9 cellular contexts compared by ENCODE assay signal in the genomic region with DNA sequence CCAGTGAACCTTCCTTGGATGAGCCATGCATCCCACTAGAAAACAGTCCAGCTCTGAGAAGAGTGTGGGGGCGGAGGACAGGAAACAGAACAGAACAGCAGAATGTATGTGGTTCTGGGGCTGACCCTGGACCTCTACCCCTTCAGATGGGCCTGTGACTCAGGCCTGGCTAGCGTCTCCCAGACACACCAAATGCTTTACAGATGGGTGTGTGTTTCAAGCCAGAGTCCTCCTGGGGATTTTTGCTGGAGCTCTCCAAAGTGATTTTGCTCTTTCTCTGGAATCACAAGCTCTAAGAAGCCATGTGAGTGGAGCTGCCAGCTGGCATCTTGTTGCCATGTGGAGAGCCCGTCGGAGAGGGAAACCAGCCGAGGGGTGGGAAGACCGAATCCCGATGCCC. TPM values are rescaled to one million over a fixed set of nuclear protein-coding genes. Genes with fewer than 3 reads are reported as not detected.
DNase-seq lines count a peak whose midpoint lies in the region; ATAC-seq, FAIRE-seq and TF ChIP-seq lines count a peak whose summit lies in the region.
"Had no signal": no experiment of that assay in that cellular context is flagged by ENCODE, and none has a peak within 500 bp of the region (broad histone marks: within the 10 kb centered on the region; RNA-seq: fewer than 3 reads in every experiment).

No MANE protein-coding gene starts in this region.

- H3K36me3 ChIP-seq in GM23248 (ENCODE audit: low read depth) (no peaks in the 10 kb centered on the region), K562 (ENCODE audit: control insufficient read depth, insufficient read depth, low read length) (no peaks in the 10 kb centered on the region)

- H3K27ac Mint-ChIP-seq in activated naive CD4-positive, alpha-beta T cell treated with anti-CD3 and anti-CD28 coated beads for 36 hours = no peak overlapping the region
- H3K27ac Mint-ChIP-seq: endodermal cell had no signal

- H3K27ac ChIP-seq in GM23248 (peak overlapping the region; percentile 70), K562 (ENCODE audit: extremely low read depth, low read depth, low read length) (no peak overlapping the region)

- 1 to 2% methylated on average over 7 of the region's 7 CpGs for WGBS in GM23248 (ENCODE audit: low coverage in 1 of 2, low lambda C conversion rate in 2 of 2, missing lambda C conversion rate in 2 of 2), 2 experiments
- 4% methylated on average over 7 of the region's 7 CpGs for WGBS in K562 (ENCODE audit: insufficient coverage, low coverage, missing lambda C conversion rate)

- POLR2A ChIA-PET in K562 (lab: Yijun Ruan, JAX) = interaction anchor here (0.6 to 2.4 kb wide), 7 partner anchors 9 to 89 kb away, joined by 3 to 9 read pairs (median 4); a partner anchor contains a TSS

- H3K4me3 Mint-ChIP-seq in activated naive CD4-positive, alpha-beta T cell treated with anti-CD3 and anti-CD28 coated beads for 36 hours = no peak overlapping the region
- H3K4me3 Mint-ChIP-seq: endodermal cell had no signal

- no peak for FAIRE-seq in K562 (lab: Jason Lieb, UNC)

- TF ChIP-seq EP300 in K562 (IDR thresholded peaks at IDR 0.05; ENCODE audit: low read length) = no peak

- H3K27me3 Mint-ChIP-seq in activated naive CD4-positive, alpha-beta T cell treated with anti-CD3 and anti-CD28 coated beads for 36 hours (ENCODE audit: low read depth) = no peaks in the 10 kb centered on the region

- H3K9ac ChIP-seq in GM23248 (peak overlapping the region; percentile 28; the same call in 1 of the 2 replicates), K562 (ENCODE audit: insufficient read depth in 1 of 2, low read depth in 2 of 2, low read length in 2 of 2) (no peak overlapping the region)

- H3K4me3 ChIP-seq in GM23248 = peak overlapping the region; percentile 46
- no peak overlapping the region for H3K4me3 ChIP-seq in K562

- no peak for TF ChIP-seq CTCF in K562 (IDR thresholded peaks at IDR 0.05 in 2 of 3, conservative IDR thresholded peaks at IDR 0.05 in 1 of 3; ENCODE audit: insufficient read depth in 2 of 3, low read depth in 1 of 3, low read length in 3 of 3)

- no peak for TF ChIP-seq POLR2A in K562 (conservative IDR thresholded peaks at IDR 0.05)

- no peak for TF ChIP-seq RAD21 in K562 (CRISPR knock-in tag; conservative IDR thresholded peaks at IDR 0.05 in 1 of 2, IDR thresholded peaks at IDR 0.05 in 1 of 2)

- H2AFZ ChIP-seq in GM23248 = no peak overlapping the region; the same call in 1 of the 2 replicates
- H2AFZ ChIP-seq in K562 (ENCODE audit: low read depth, low read length) = no peak overlapping the region

- peaks cover 26% of the 10 kb centered on the region for H3F3A ChIP-seq in GM23248 (ENCODE audit: insufficient read depth)

- H3K9me3 ChIP-seq in GM23248 (ENCODE audit: low read depth) (no peaks in the 10 kb centered on the region), K562 (replicated peaks; ENCODE audit: control insufficient read depth, insufficient read depth, low read depth, low read length) (no peaks in the 10 kb centered on the region)

- H3K79me2 ChIP-seq in GM23248 (ENCODE audit: insufficient read depth) (no peaks in the 10 kb centered on the region), K562 (ENCODE audit: control insufficient read depth, insufficient read depth, low read length) (no peaks in the 10 kb centered on the region)

- no peaks in the 10 kb centered on the region for H3K9me2 ChIP-seq in GM23248 (ENCODE audit: insufficient read depth)

- H3K9me1 ChIP-seq in K562 (ENCODE audit: control insufficient read depth, insufficient read depth, low read length) = no peaks in the 10 kb centered on the region

- H3K27me3 ChIP-seq in GM23248 (replicated peaks; ENCODE audit: insufficient read depth) = no peaks in the 10 kb centered on the region
- peaks cover 15 to 18% of the 10 kb centered on the region in 2 experiments; a peak in 4 of 5 replicates for H3K27me3 ChIP-seq in K562 (ENCODE audit: control insufficient read depth in 2 of 2, insufficient read depth in 2 of 2, low read length in 2 of 2)

- H3K36me3 Mint-ChIP-seq in activated naive CD4-positive, alpha-beta T cell treated with anti-CD3 and anti-CD28 coated beads for 36 hours (ENCODE audit: low read depth) = peaks cover 4% of the 10 kb centered on the region

- ATAC-seq in K562 (0 out of 3 replicates have a peak, but pooled peaks have one; percentile 15), HG02571 (IDR thresholded peaks at IDR 0.05; ENCODE audit: unreplicated experiment) (no peak), HG03439 (IDR thresholded peaks at IDR 0.05; ENCODE audit: unreplicated experiment) (no peak)

- in situ Hi-C loops in GM23248 (cut with MboI) = no loop called here
- in situ Hi-C loops in K562 (cut with MboI) = no loop called here

- CTCF ChIA-PET in K562 (lab: Yijun Ruan, JAX; ENCODE audit: low intra/inter-chr PET ratio) = no interaction called here
- CTCF ChIA-PET in activated naive CD4-positive, alpha-beta T cell treated with anti-CD3 and anti-CD28 coated beads for 36 hours (lab: Charles Lee) = interaction anchor here (0.6 to 1.1 kb wide), 2 partner anchors 10 to 27 kb away, joined by 3 to 7 read pairs; no protein-coding TSS in a partner anchor

- intact Hi-C loops in K562 (cut with micrococcal nuclease) = no loop called here
- intact Hi-C loops in activated naive CD4-positive, alpha-beta T cell treated with anti-CD3 and anti-CD28 coated beads for 36 hours (cut with micrococcal nuclease) = no loop called here

- H4K20me1 ChIP-seq in GM23248 (ENCODE audit: insufficient read depth) = no peaks in the 10 kb centered on the region
- H4K20me1 ChIP-seq in K562 (replicated peaks; ENCODE audit: control insufficient read depth, insufficient read depth, low read length) = peaks cover 6% of the 10 kb centered on the region

- BruUV-seq in K562 (replicated peaks; lab: Mats Ljungman, UMichigan) = no TSS peak

- H3K4me2 ChIP-seq in GM23248 (ENCODE audit: unreplicated experiment) (peak overlapping the region; percentile 76), K562 (ENCODE audit: insufficient read depth, low read length) (no peak overlapping the region)

- no peaks in the 10 kb centered on the region for H3K4me1 Mint-ChIP-seq in activated naive CD4-positive, alpha-beta T cell treated with anti-CD3 and anti-CD28 coated beads for 36 hours (ENCODE audit: low read depth)

- peak; percentile 96 for DNase-seq in GM23248
- DNase-seq in K562 (ENCODE audit: extremely low read depth in 1 of 4, low spot score in 3 of 4) = peak in 1 of 4 experiments; percentile 37
- peak; percentile 93 for DNase-seq in hepatic stellate cell (ENCODE audit: low spot score)
- DNase-seq in stromal cell of bone marrow (ENCODE audit: low read depth) = peak; percentile 98
- DNase-seq in midbrain (lab: John Stamatoyannopoulos, UW) = no peak
- DNase-seq in activated naive CD4-positive, alpha-beta T cell treated with anti-CD3 and anti-CD28 coated beads for 36 hours = no peak

- H3K4me1 ChIP-seq in GM23248 (ENCODE audit: insufficient read depth) (peaks cover 31% of the 10 kb centered on the region), K562 (replicated peaks in 1 of 2; ENCODE audit: control insufficient read depth in 2 of 2, insufficient read depth in 2 of 2, low read length in 2 of 2) (peaks cover 4 to 15% of the 10 kb centered on the region in 2 experiments; a peak in 4 of 5 replicates)

- H3K9me3 Mint-ChIP-seq in activated naive CD4-positive, alpha-beta T cell treated with anti-CD3 and anti-CD28 coated beads for 36 hours = no peaks in the 10 kb centered on the region
- H3K9me3 Mint-ChIP-seq: endodermal cell had no signal

RNA-seq across cellular contexts. Expression of a gene that starts 13.2 kb away (rescaled TPM):
- total RNA-seq in GM23248 (2014; rRNA removed; shearing (Covaris generic)) = 0.11 TPM in 1 of 2 replicates, not detected in the other
- not detected in 2 replicates for polyA plus RNA-seq in GM23248 (2016; fragmentation: Nextera tagmentation; extraction: Ambion mirVana)
- not detected in 2 replicates for total RNA-seq in K562 (2011; cell fraction: chromatin; rRNA removed; ENCODE audit: low replicate concordance)
- total RNA-seq in K562 (2011; cell fraction: nucleolus; rRNA removed) = not detected in 2 replicates
- total RNA-seq in K562 (2011; cell fraction: nucleoplasm; rRNA removed) = not detected in 2 replicates
- not detected in 2 replicates for total RNA-seq in K562 (2014; rRNA removed)
- total RNA-seq in K562 (2014; rRNA removed; fragmentation: Illumina TruSeq; extraction: Trizol) = not detected in 2 replicates
- not detected in 2 replicates for total RNA-seq in K562 (2015; rRNA removed; fragmentation: Illumina TruSeq; extraction: Trizol)
- total RNA-seq in K562 (2021) = not detected in 2 replicates
- polyA plus RNA-seq in K562 (2011; rRNA removed) = not detected in 2 replicates
- polyA plus RNA-seq in K562 (2011; cell fraction: cytosol; rRNA removed) = not detected in 2 replicates
- not detected in 2 replicates for polyA plus RNA-seq in K562 (2011; cell fraction: nucleus; rRNA removed)
- polyA plus RNA-seq in K562 (2012) = not detected in 2 replicates
- polyA plus RNA-seq in K562 (2014; fragmentation: Illumina TruSeq; extraction: Trizol) = not detected in 2 replicates
- not detected for polyA plus RNA-seq in K562 (2014; fragmentation: Nextera tagmentation; extraction: Ambion mirVana)
- polyA plus RNA-seq in K562 (2014; rRNA removed) = not detected in 2 replicates
- polyA minus RNA-seq in K562 (2011; rRNA and poly(A)+ RNA removed) = not detected in 2 replicates
- polyA minus RNA-seq in K562 (2011; cell fraction: cytosol; rRNA and poly(A)+ RNA removed) = not detected in 2 replicates
- not detected in 2 replicates for polyA minus RNA-seq in K562 (2011; cell fraction: nucleus; rRNA and poly(A)+ RNA removed)
- total RNA-seq in activated naive CD4-positive, alpha-beta T cell treated with anti-CD3 and anti-CD28 coated beads for 36 hours = not detected

RNA-seq across cellular contexts. Expression of a gene that starts 20.9 kb away (rescaled TPM):
- total RNA-seq in GM23248 (2014; rRNA removed; shearing (Covaris generic)) = not detected in 2 replicates
- polyA plus RNA-seq in GM23248 (2016; fragmentation: Nextera tagmentation; extraction: Ambion mirVana) (not detected in 2 replicates), K562 (2011; rRNA removed) (not detected in 2 replicates), K562 (2014; fragmentation: Illumina TruSeq; extraction: Trizol) (not detected in 2 replicates), K562 (2014; fragmentation: Nextera tagmentation; extraction: Ambion mirVana) (not detected), K562 (2014; rRNA removed) (0.05 TPM in 1 of 2 replicates, not detected in the other)
- total RNA-seq in K562 (2011; cell fraction: chromatin; rRNA removed; ENCODE audit: low replicate concordance) = 0.49 and 0.51 TPM in 2 replicates
- 0.26 and 0.50 TPM in 2 replicates for total RNA-seq in K562 (2011; cell fraction: nucleolus; rRNA removed)
- total RNA-seq in K562 (2011; cell fraction: nucleoplasm; rRNA removed) = 0.61 TPM in 1 of 2 replicates, not detected in the other
- total RNA-seq in K562 (2014; rRNA removed) (0.14 TPM in 1 of 2 replicates, not detected in the other), K562 (2014; rRNA removed; fragmentation: Illumina TruSeq; extraction: Trizol) (not detected in 2 replicates), K562 (2015; rRNA removed; fragmentation: Illumina TruSeq; extraction: Trizol) (not detected in 2 replicates), K562 (2021) (not detected in 2 replicates)
- not detected in 2 replicates for polyA plus RNA-seq in K562 (2011; cell fraction: cytosol; rRNA removed)
- polyA plus RNA-seq in K562 (2011; cell fraction: nucleus; rRNA removed) = 0.51 TPM in 1 of 2 replicates, not detected in the other
- not detected in 2 replicates for polyA plus RNA-seq in K562 (2012)
- 0.14 TPM in 1 of 2 replicates, not detected in the other for polyA minus RNA-seq in K562 (2011; rRNA and poly(A)+ RNA removed)
- polyA minus RNA-seq in K562 (2011; cell fraction: cytosol; rRNA and poly(A)+ RNA removed) = not detected in 2 replicates
- polyA minus RNA-seq in K562 (2011; cell fraction: nucleus; rRNA and poly(A)+ RNA removed) = 0.13 and 0.44 TPM in 2 replicates
- total RNA-seq in activated naive CD4-positive, alpha-beta T cell treated with anti-CD3 and anti-CD28 coated beads for 36 hours = not detected

RNA-seq across cellular contexts. Expression of a gene that starts 28.5 kb away (rescaled TPM):
- 52.5 and 80.8 TPM in 2 replicates for total RNA-seq in GM23248 (2014; rRNA removed; shearing (Covaris generic))
- polyA plus RNA-seq in GM23248 (2016; fragmentation: Nextera tagmentation; extraction: Ambion mirVana) = 74.4 and 84.6 TPM in 2 replicates
- total RNA-seq in K562 (2011; cell fraction: chromatin; rRNA removed; ENCODE audit: low replicate concordance) = 228 and 279 TPM in 2 replicates
- 212 and 223 TPM in 2 replicates for total RNA-seq in K562 (2011; cell fraction: nucleolus; rRNA removed)
- 239 and 241 TPM in 2 replicates for total RNA-seq in K562 (2011; cell fraction: nucleoplasm; rRNA removed)
- 203 and 207 TPM in 2 replicates for total RNA-seq in K562 (2014; rRNA removed)
- 191 and 192 TPM in 2 replicates for total RNA-seq in K562 (2014; rRNA removed; fragmentation: Illumina TruSeq; extraction: Trizol)
- 190 and 191 TPM in 2 replicates for total RNA-seq in K562 (2015; rRNA removed; fragmentation: Illumina TruSeq; extraction: Trizol)
- 229 and 238 TPM in 2 replicates for total RNA-seq in K562 (2021)
- 302 and 343 TPM in 2 replicates for polyA plus RNA-seq in K562 (2011; rRNA removed)
- polyA plus RNA-seq in K562 (2011; cell fraction: cytosol; rRNA removed) = 353 and 764 TPM in 2 replicates
- polyA plus RNA-seq in K562 (2011; cell fraction: nucleus; rRNA removed) = 319 and 323 TPM in 2 replicates
- polyA plus RNA-seq in K562 (2012) = 137 and 179 TPM in 2 replicates
- 194 and 197 TPM in 2 replicates for polyA plus RNA-seq in K562 (2014; fragmentation: Illumina TruSeq; extraction: Trizol)
- polyA plus RNA-seq in K562 (2014; fragmentation: Nextera tagmentation; extraction: Ambion mirVana) = 10 to 100 TPM; 38.7 to 82.3 TPM
- polyA plus RNA-seq in K562 (2014; rRNA removed) = 341 and 353 TPM in 2 replicates
- 180 and 229 TPM in 2 replicates for polyA minus RNA-seq in K562 (2011; rRNA and poly(A)+ RNA removed)
- polyA minus RNA-seq in K562 (2011; cell fraction: cytosol; rRNA and poly(A)+ RNA removed) = 60.6 and 66.6 TPM in 2 replicates
- polyA minus RNA-seq in K562 (2011; cell fraction: nucleus; rRNA and poly(A)+ RNA removed) = 57.1 and 90.0 TPM in 2 replicates
- 100 to 1,000 TPM; 123 to 124 TPM for total RNA-seq in activated naive CD4-positive, alpha-beta T cell treated with anti-CD3 and anti-CD28 coated beads for 36 hours

RNA-seq across cellular contexts. Expression of a gene that starts 28.6 kb away (rescaled TPM):
- total RNA-seq in GM23248 (2014; rRNA removed; shearing (Covaris generic)) = 26.6 and 35.5 TPM in 2 replicates
- 16.8 and 18.4 TPM in 2 replicates for polyA plus RNA-seq in GM23248 (2016; fragmentation: Nextera tagmentation; extraction: Ambion mirVana)
- 9.0 and 15.8 TPM in 2 replicates for total RNA-seq in K562 (2011; cell fraction: chromatin; rRNA removed; ENCODE audit: low replicate concordance)
- total RNA-seq in K562 (2011; cell fraction: nucleolus; rRNA removed) = 11.7 and 13.2 TPM in 2 replicates
- 11.6 and 13.4 TPM in 2 replicates for total RNA-seq in K562 (2011; cell fraction: nucleoplasm; rRNA removed)
- total RNA-seq in K562 (2014; rRNA removed) = 9.1 and 11.2 TPM in 2 replicates
- total RNA-seq in K562 (2014; rRNA removed; fragmentation: Illumina TruSeq; extraction: Trizol) = 13.6 TPM in 2 replicates
- 13.3 and 13.6 TPM in 2 replicates for total RNA-seq in K562 (2015; rRNA removed; fragmentation: Illumina TruSeq; extraction: Trizol)
- 11.0 and 12.9 TPM in 2 replicates for total RNA-seq in K562 (2021)
- 16.9 and 18.2 TPM in 2 replicates for polyA plus RNA-seq in K562 (2011; rRNA removed)
- polyA plus RNA-seq in K562 (2011; cell fraction: cytosol; rRNA removed) = 16.9 and 19.8 TPM in 2 replicates
- polyA plus RNA-seq in K562 (2011; cell fraction: nucleus; rRNA removed) = 6.6 and 9.4 TPM in 2 replicates
- 9.4 and 13.6 TPM in 2 replicates for polyA plus RNA-seq in K562 (2012)
- 13.0 and 13.1 TPM in 2 replicates for polyA plus RNA-seq in K562 (2014; fragmentation: Illumina TruSeq; extraction: Trizol)
- 10 to 100 TPM; 30.1 to 33.9 TPM for polyA plus RNA-seq in K562 (2014; fragmentation: Nextera tagmentation; extraction: Ambion mirVana)
- polyA plus RNA-seq in K562 (2014; rRNA removed) = 7.0 and 10.1 TPM in 2 replicates
- polyA minus RNA-seq in K562 (2011; rRNA and poly(A)+ RNA removed) = 21.9 and 23.1 TPM in 2 replicates
- polyA minus RNA-seq in K562 (2011; cell fraction: cytosol; rRNA and poly(A)+ RNA removed) = 8.3 and 9.2 TPM in 2 replicates
- polyA minus RNA-seq in K562 (2011; cell fraction: nucleus; rRNA and poly(A)+ RNA removed) = 5.4 and 10.0 TPM in 2 replicates
- 10 to 100 TPM; 13.8 to 15.4 TPM for total RNA-seq in activated naive CD4-positive, alpha-beta T cell treated with anti-CD3 and anti-CD28 coated beads for 36 hours

RNA-seq across cellular contexts. Expression of a gene that starts 35.0 kb away (rescaled TPM):
- total RNA-seq in GM23248 (2014; rRNA removed; shearing (Covaris generic)) = 58.7 and 84.2 TPM in 2 replicates
- polyA plus RNA-seq in GM23248 (2016; fragmentation: Nextera tagmentation; extraction: Ambion mirVana) (158 and 169 TPM in 2 replicates), K562 (2011; rRNA removed) (125 and 198 TPM in 2 replicates), K562 (2014; fragmentation: Illumina TruSeq; extraction: Trizol) (194 and 219 TPM in 2 replicates), K562 (2014; fragmentation: Nextera tagmentation; extraction: Ambion mirVana) (100 to 1,000 TPM; 607 to 620 TPM), K562 (2014; rRNA removed) (117 and 134 TPM in 2 replicates)
- 62.0 and 62.6 TPM in 2 replicates for total RNA-seq in K562 (2011; cell fraction: chromatin; rRNA removed; ENCODE audit: low replicate concordance)
- 38.3 and 45.9 TPM in 2 replicates for total RNA-seq in K562 (2011; cell fraction: nucleolus; rRNA removed)
- 63.4 and 83.7 TPM in 2 replicates for total RNA-seq in K562 (2011; cell fraction: nucleoplasm; rRNA removed)
- total RNA-seq in K562 (2014; rRNA removed) (95.4 and 124 TPM in 2 replicates), K562 (2014; rRNA removed; fragmentation: Illumina TruSeq; extraction: Trizol) (245 and 293 TPM in 2 replicates), K562 (2015; rRNA removed; fragmentation: Illumina TruSeq; extraction: Trizol) (154 and 162 TPM in 2 replicates), K562 (2021) (266 and 273 TPM in 2 replicates)
- polyA plus RNA-seq in K562 (2011; cell fraction: cytosol; rRNA removed) = 161 and 214 TPM in 2 replicates
- polyA plus RNA-seq in K562 (2011; cell fraction: nucleus; rRNA removed) = 96.3 and 140 TPM in 2 replicates
- polyA plus RNA-seq in K562 (2012) = 159 and 305 TPM in 2 replicates
- polyA minus RNA-seq in K562 (2011; rRNA and poly(A)+ RNA removed) = 124 and 166 TPM in 2 replicates
- polyA minus RNA-seq in K562 (2011; cell fraction: cytosol; rRNA and poly(A)+ RNA removed) = 80.1 and 100 TPM in 2 replicates
- 21.0 and 35.2 TPM in 2 replicates for polyA minus RNA-seq in K562 (2011; cell fraction: nucleus; rRNA and poly(A)+ RNA removed)
- total RNA-seq in activated naive CD4-positive, alpha-beta T cell treated with anti-CD3 and anti-CD28 coated beads for 36 hours = 10 to 100 TPM; 93.7 to 95.1 TPM

Comparison
In these comparisons a context has a peak if more than half of its experiments do, and no peak if none do; other contexts are left out.
1. DNase-seq: peak in GM23248 (single experiment), hepatic stellate cell (single experiment) and stromal cell of bone marrow (single experiment); none in midbrain (single experiment) and activated naive CD4-positive, alpha-beta T cell treated with anti-CD3 and anti-CD28 coated beads for 36 hours (single experiment).